8 cellular contexts compared by ENCODE assay signal in the genomic region with DNA sequence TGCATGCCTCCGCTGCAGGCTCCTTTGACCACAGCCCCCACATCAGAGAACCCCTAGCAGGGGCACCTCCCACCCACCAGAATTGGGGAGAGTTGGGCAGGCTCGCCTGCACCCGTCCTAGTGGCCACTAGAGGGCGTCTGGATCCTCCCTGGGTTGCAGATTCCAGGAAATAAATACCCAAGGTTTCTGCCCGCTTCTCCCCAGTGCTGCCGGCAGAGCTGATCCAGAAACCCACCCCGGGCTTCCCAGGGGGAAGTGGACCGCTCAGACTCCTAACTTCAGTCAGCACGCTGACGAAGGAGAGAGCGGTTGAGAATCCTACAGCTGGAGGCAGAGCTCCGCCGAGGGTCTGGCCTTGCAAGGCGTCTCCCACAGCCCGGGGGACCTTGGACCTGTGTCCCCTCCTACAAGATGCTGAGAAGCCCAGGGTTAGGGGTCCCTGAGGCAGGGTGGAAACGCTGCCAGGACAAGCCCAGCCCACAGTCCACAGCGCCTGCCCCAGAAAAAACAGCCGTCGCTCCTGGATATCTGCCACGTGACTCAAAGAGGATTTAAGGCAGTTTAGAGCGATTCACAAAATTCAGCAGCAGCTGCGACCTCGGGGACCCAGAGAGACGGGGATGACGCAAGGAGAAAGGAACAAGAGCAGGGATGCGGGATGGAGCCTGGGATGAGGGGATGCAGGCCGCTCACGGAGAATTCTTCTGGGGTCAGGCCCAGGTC. TPM values are rescaled to one million over a fixed set of nuclear protein-coding genes. Genes with fewer than 3 reads are reported as not detected.
A peak's percentile ranks its signal among the peaks of the same experiment; 100 is the strongest.
DNase-seq lines count a peak whose midpoint lies in the region; ATAC-seq and TF ChIP-seq lines count a peak whose summit lies in the region.

No MANE protein-coding gene starts in this region.

- H3K27me3 ChIP-seq in A673 (replicated peaks; ENCODE audit: insufficient read depth, low read depth, low read length, poor library complexity), result peaks cover 48% of the 10 kb centered on the region
- peaks cover 88% of the 10 kb centered on the region for H3K27me3 ChIP-seq in HUES6 (ENCODE audit: control insufficient read depth, insufficient read depth, low read length)
- H3K27me3 ChIP-seq in right atrium auricular region, result no peaks in the 10 kb centered on the region
- peaks cover 0 to 3% (median 0%) of the 10 kb centered on the region in 4 donors for H3K27me3 ChIP-seq in upper lobe of left lung

- in situ Hi-C loops in GM13977 (cut with MboI; ENCODE audit: low pct_unique_long_range_greater_than_20kb, low sequenced_read_pairs, unreplicated experiment), result no loop called here

- H3K9ac ChIP-seq in HUES6 (ENCODE audit: low read length), result peak overlapping the region; percentile 51

- intact Hi-C loops in A673 (cut with micrococcal nuclease; ENCODE audit: unreplicated experiment) (loop anchor here (1.0 kb wide), 2 partner anchors 43 to 180 kb away; no protein-coding TSS in a partner anchor), posterior vena cava (cut with DNase I) (loop anchor here in 1 of 2 donors (2.0 kb wide), 1 partner anchor 179 kb away; no protein-coding TSS in a partner anchor)

- CTCF ChIA-PET in A673 (lab: Charles Lee), result interaction anchor here (0.5 to 0.9 kb wide), 3 partner anchors 12 to 349 kb away, joined by 3 to 4 read pairs (median 3); no protein-coding TSS in a partner anchor

- TF ChIP-seq CTCF in A673 (conservative IDR thresholded peaks at IDR 0.05; ENCODE audit: low read depth, low read length), result peak; percentile 95
- TF ChIP-seq CTCF in GM13977 (IDR thresholded peaks at IDR 0.05; ENCODE audit: extremely low read depth, insufficient read depth, missing control alignments), result peak; percentile 91
- TF ChIP-seq CTCF in right atrium auricular region (IDR thresholded peaks at IDR 0.05), result peak; percentile 96 to 99
- TF ChIP-seq CTCF in upper lobe of left lung (IDR thresholded peaks at IDR 0.05), result peak; percentile 65 to 92 (median 74)

- DNase-seq in A673 (ENCODE audit: low spot score) (peak; percentile 68), GM13977 (ENCODE audit: low spot score) (peak; percentile 81), amniotic epithelial cell (ENCODE audit: low read depth) (peak; percentile 14), right atrium auricular region (ENCODE audit: low spot score) (peak; percentile 66), posterior vena cava (ENCODE audit: low spot score) (peak; percentile 90), upper lobe of left lung (peak; percentile 43 to 45)

- BruUV-seq in A673 (replicated peaks; lab: Mats Ljungman, UMichigan), result no TSS peak

- POLR2A ChIA-PET in A673 (lab: Charles Lee; ENCODE audit: low non-redundant PET), result no interaction called here

- TF ChIP-seq POLR2A in upper lobe of left lung (IDR thresholded peaks at IDR 0.05), result no peak

- H3K36me3 ChIP-seq in A673 (ENCODE audit: insufficient read depth, low read length, poor library complexity, severe bottlenecking) (no peaks in the 10 kb centered on the region), HUES6 (ENCODE audit: control insufficient read depth, insufficient read depth, low read length) (no peaks in the 10 kb centered on the region), right atrium auricular region (no peaks in the 10 kb centered on the region), upper lobe of left lung (no peaks in the 10 kb centered on the region)

- H3K9me3 ChIP-seq in A673 (ENCODE audit: low read depth, low read length, poor library complexity, severe bottlenecking) (no peaks in the 10 kb centered on the region), HUES6 (ENCODE audit: control insufficient read depth, insufficient read depth, low read depth, low read length) (no peaks in the 10 kb centered on the region), right atrium auricular region (no peaks in the 10 kb centered on the region), upper lobe of left lung (no peaks in the 10 kb centered on the region)

- 6 to 7% methylated on average over 23 to 28 of the region's 28 CpGs for WGBS in upper lobe of left lung, 2 donors

- H3K4me3 ChIP-seq in A673 (ENCODE audit: low read depth, low read length, poor library complexity, severe bottlenecking) (peak overlapping the region; percentile 39), HUES6 (ENCODE audit: low read depth, low read length) (peak overlapping the region; percentile 67), right atrium auricular region (peak overlapping the region; percentile 20 to 51), upper lobe of left lung (peak overlapping the region in 3 of 4 donors; percentile 21 to 38 (median 37))

- H3K27ac ChIP-seq in A673 (ENCODE audit: low read depth, low read length, poor library complexity, severe bottlenecking), result no peak overlapping the region
- no peak overlapping the region for H3K27ac ChIP-seq in HUES6 (ENCODE audit: low read depth, low read length)
- peak overlapping the region; percentile 64 to 71 for H3K27ac ChIP-seq in right atrium auricular region
- peak overlapping the region; percentile 47 to 72 (median 65) for H3K27ac ChIP-seq in upper lobe of left lung

- ATAC-seq in SK-N-SH treated with all-trans-retinoic acid at 6 μM for 48 hours (peak; percentile 93), upper lobe of left lung (ENCODE audit: low FRiP score in 2 of 2) (peak; percentile 54 to 83)

- H3K4me1 ChIP-seq in A673 (ENCODE audit: insufficient read depth, low read length, poor library complexity, severe bottlenecking), result peaks cover 8% of the 10 kb centered on the region
- peaks cover 5% of the 10 kb centered on the region; the same call in 1 of the 2 replicates for H3K4me1 ChIP-seq in HUES6 (ENCODE audit: control insufficient read depth, insufficient read depth, low read length)
- peaks cover 0 to 12% of the 10 kb centered on the region in 2 donors for H3K4me1 ChIP-seq in right atrium auricular region
- peaks cover 0 to 8% (median 4%) of the 10 kb centered on the region in 4 donors for H3K4me1 ChIP-seq in upper lobe of left lung

- TF ChIP-seq EP300 in upper lobe of left lung (IDR thresholded peaks at IDR 0.05), result no peak

TF ChIP-seq in SK-N-SH treated with all-trans-retinoic acid at 6 μM for 48 hours, 23 proteins besides CTCF, POLR2A, EP300 and RAD21:
- TF ChIP-seq CSDC2 (CRISPR knock-in tag; IDR thresholded peaks at IDR 0.05) (no peak), ZC3H10 (CRISPR knock-in tag; IDR thresholded peaks at IDR 0.05) (no peak), TOX (CRISPR knock-in tag; IDR thresholded peaks at IDR 0.05; ENCODE audit: borderline replicate concordance) (no peak), ZFP30 (CRISPR knock-in tag; IDR thresholded peaks at IDR 0.05) (no peak), ISL1 (CRISPR knock-in tag; IDR thresholded peaks at IDR 0.05) (no peak)
- TF ChIP-seq, protein P1, sequence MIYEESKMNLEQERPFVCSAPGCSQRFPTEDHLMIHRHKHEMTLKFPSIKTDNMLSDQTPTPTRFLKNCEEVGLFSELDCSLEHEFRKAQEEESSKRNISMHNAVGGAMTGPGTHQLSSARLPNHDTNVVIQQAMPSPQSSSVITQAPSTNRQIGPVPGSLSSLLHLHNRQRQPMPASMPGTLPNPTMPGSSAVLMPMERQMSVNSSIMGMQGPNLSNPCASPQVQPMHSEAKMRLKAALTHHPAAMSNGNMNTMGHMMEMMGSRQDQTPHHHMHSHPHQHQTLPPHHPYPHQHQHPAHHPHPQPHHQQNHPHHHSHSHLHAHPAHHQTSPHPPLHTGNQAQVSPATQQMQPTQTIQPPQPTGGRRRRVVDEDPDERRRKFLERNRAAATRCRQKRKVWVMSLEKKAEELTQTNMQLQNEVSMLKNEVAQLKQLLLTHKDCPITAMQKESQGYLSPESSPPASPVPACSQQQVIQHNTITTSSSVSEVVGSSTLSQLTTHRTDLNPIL (CRISPR knock-in tag; IDR thresholded peaks at IDR 0.05; ENCODE audit: low read depth), result no peak

RNA-seq across cellular contexts. Expression of a gene that starts 32.6 kb away (rescaled TPM):
- 0.17 and 0.59 TPM in 2 replicates for total RNA-seq in A673 (2021)
- total RNA-seq in right atrium auricular region, result 10 to 100 TPM in 1 of 2 donors, under 1 TPM in 1; 0.86 to 24.2 TPM
- under 1 TPM; 0.19 to 0.43 TPM for total RNA-seq in posterior vena cava
- 10 to 100 TPM in 3 of 6 donors, 1 to 10 TPM in 3; 5.5 to 30.8 (median 11.4) TPM for total RNA-seq in upper lobe of left lung

Comparison
In these comparisons a context has a peak if more than half of its experiments do, and no peak if none do; other contexts are left out.
1. DNase-seq: peak in every context shown above with its lines; median percentile 90 in posterior vena cava; 81 in GM13977; 68 in A673; 66 in right atrium auricular region; 44 in upper lobe of left lung; 14 in amniotic epithelial cell.
2. H3K27ac ChIP-seq: peak in right atrium auricular region (2 of 2) and upper lobe of left lung (4 of 4); none in A673 (single experiment) and HUES6 (single experiment).
3. Peak in every context shown above with its lines, with median percentiles within 50 percentile points of each other: H3K4me3 ChIP-seq and CTCF ChIP-seq.